11 cellular contexts compared by ENCODE assay signal in the genomic region with DNA sequence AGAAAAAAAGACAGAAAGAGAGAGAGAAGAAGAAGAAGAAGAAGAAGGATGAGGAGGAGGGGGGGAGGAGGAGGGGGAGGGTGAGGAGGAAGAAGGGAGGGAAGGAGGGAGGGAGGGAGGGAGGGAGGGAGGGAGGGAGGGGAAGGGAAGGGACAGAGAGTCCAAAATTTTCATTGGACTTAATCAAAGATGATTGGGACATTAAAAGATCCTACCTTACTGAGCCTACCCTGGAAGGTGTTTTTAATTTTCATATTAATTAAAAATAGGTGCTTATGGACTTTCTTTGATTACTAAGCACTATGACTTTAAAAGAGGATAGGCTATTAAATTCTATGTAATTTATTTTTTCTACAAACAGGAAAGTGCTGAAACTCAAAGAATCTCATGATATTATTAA.
"Had no signal": no experiment of that assay in that cellular context is flagged by ENCODE, and none has a peak within 500 bp of the region (broad histone marks: within the 10 kb centered on the region; RNA-seq: fewer than 3 reads in every experiment).

No MANE protein-coding gene starts in this region.

- ATAC-seq: GM23338, HCT116 had no signal

- H3K27ac ChIP-seq: GM23248 had no signal

- DNase-seq: GM23248, GOT3, H7, H9, HCEC 1CT, HFFc6 had no signal

- H3K4me3 ChIP-seq: GM23248, GM23338, HAP-1 had no signal

- H3K4me3 Mint-ChIP-seq: GM23338, H9, HFFc6 had no signal

- H3K9me3 Mint-ChIP-seq: GM23338, H9, HFFc6 had no signal

- FAIRE-seq: H1, H54 had no signal

- H2AFZ ChIP-seq: GM23248, GM23338 had no signal

- H3K9ac ChIP-seq: GM23248 had no signal

- H3K4me2 ChIP-seq: GM23338 had no signal

- H3K9me3 ChIP-seq: HAP-1 had no signal

- H3K36me3 ChIP-seq: HAP-1 had no signal

- H3K27ac Mint-ChIP-seq: GM23338, H9, HFFc6 had no signal
